ENCODE assay signal across 17 cellular contexts in the genomic region with DNA sequence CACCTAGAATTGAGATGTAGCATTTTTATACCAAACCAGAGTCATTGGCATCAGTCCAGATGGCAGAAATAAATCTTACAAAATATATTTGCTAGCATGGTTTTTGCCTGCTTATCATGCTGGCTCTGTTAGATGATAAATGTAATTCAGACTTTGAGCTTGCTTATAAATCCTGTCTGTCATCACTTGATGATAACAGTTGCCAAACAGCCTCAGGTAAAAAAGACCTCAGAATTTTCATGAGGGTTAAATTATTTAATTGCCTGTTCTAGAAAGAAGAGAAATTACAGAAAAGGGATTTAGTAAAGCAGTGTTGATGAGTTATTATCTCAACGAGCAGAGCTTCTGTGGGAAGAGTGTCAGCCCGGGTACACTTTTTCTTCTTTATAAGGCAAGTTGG.
"Had no signal": no experiment of that assay in that cellular context is flagged by ENCODE, and none has a peak within 500 bp of the region (broad histone marks: within the 10 kb centered on the region; RNA-seq: fewer than 3 reads in every experiment).

No MANE protein-coding gene starts in this region.

- H2AFZ ChIP-seq: neural progenitor cell had no signal

- H3K9ac ChIP-seq: neural progenitor cell had no signal

- ATAC-seq: activated CD8-positive, alpha-beta T cell treated with anti-CD3 and anti-CD28 coated beads for 36 hours; activated T-helper 17 cell treated with anti-CD3 and anti-CD28 coated beads, Interleukin-2, amount 50 U/mL, for 72 hours; foreskin keratinocyte; stimulated activated effector memory CD8-positive, alpha-beta T cell treated with anti-CD3 and anti-CD28 coated beads, Interleukin-12 subunit alpha, Interleukin-12 subunit beta, amount 100 ng/mL, for 72 hours had no signal

- H3K4me2 ChIP-seq: neural progenitor cell, smooth muscle cell had no signal

- H3K4me3 ChIP-seq: colonic mucosa, neural progenitor cell, right lobe of liver, smooth muscle cell, stomach had no signal

- H3K4me1 ChIP-seq: colonic mucosa, foreskin keratinocyte, neural progenitor cell had no signal

- H3K9me3 ChIP-seq: colonic mucosa, right lobe of liver, stomach had no signal

- H3K27ac ChIP-seq: colonic mucosa, foreskin keratinocyte, neural progenitor cell, right lobe of liver, stomach had no signal

- DNase-seq: activated CD4-positive, alpha-beta T cell treated with anti-CD3 and anti-CD28 coated beads, Interleukin-2, amount 10 ng/mL, durations not matched to agents 24 days and 14 days; activated CD8-positive, alpha-beta T cell treated with anti-CD3 and anti-CD28 coated beads for 36 hours; activated naive CD4-positive, alpha-beta T cell; activated naive CD8-positive, alpha-beta T cell treated with anti-CD3 and anti-CD28 coated beads, Interleukin-2, amount 10 ng/mL, durations not matched to agents 7 days and 5 days; activated T-cell treated with anti-CD3 and anti-CD28 coated beads, Interleukin-2, amount 50 U/mL, for 1 hour; colonic mucosa; foreskin keratinocyte; hippocampal formation; islet precursor cell; naive B cell; right lobe of liver; stimulated activated CD4-positive, alpha-beta T cell treated with anti-CD3 and anti-CD28 coated beads, Interleukin-4, amount 100 ng/mL, for 24 hours; stomach had no signal

- H3K27me3 ChIP-seq: colonic mucosa, foreskin keratinocyte, neural progenitor cell, right lobe of liver, stomach had no signal

- H3K36me3 ChIP-seq: colonic mucosa, right lobe of liver had no signal
